Comparison of ENCODE assay signal across 1 cellular context in genomic region chr17:28327031-28327607, GRCh38.
TF ChIP-seq lines count a peak whose summit lies in the region.

No MANE protein-coding gene starts in this region.

TF ChIP-seq in endothelial cell of umbilical vein, 7 proteins besides CTCF, POLR2A, EP300 and RAD21:
- no peak for TF ChIP-seq POLR2AphosphoS5 (IDR thresholded peaks at IDR 0.05; ENCODE audit: insufficient read depth, low read depth, low read length)
- no peak for TF ChIP-seq FOS (IDR thresholded peaks at IDR 0.05; ENCODE audit: borderline replicate concordance, insufficient read depth, low read length)
- TF ChIP-seq JUN (IDR thresholded peaks at IDR 0.05; ENCODE audit: borderline replicate concordance, insufficient read depth, insufficient read length, low read depth), result no peak
- no peak for TF ChIP-seq MAX (IDR thresholded peaks at IDR 0.05; ENCODE audit: insufficient read depth, insufficient read length)
- TF ChIP-seq GATA2 (IDR thresholded peaks at IDR 0.05; ENCODE audit: insufficient read depth, insufficient read length, low read depth, low read length), result no peak
- TF ChIP-seq MYC (IDR thresholded peaks at IDR 0.05; ENCODE audit: low read depth, low read length), result no peak
- TF ChIP-seq EZH2 (IDR thresholded peaks at IDR 0.05; ENCODE audit: borderline replicate concordance, low read depth, low read length, severe bottlenecking), result no peak
